In the genomic region with DNA sequence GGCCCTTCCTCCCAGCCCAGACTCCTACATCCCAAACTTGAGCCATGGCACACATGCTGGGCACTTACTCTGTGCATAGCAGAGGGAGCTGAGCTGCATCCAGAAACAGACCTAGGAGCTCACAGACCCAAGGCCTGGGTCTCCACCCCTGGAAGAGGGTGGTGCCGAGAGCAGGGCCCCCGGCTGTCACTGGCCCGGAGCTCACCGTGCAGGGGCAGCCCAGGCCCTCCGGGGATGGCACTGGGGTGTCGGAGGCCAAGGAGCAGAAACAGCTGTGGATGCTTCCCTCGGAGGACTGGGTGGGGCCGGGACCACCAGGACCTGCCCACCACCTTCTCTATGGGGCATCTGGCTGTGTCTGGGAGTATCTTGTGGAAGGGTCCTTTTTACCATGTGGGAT, we compare ENCODE assay signal across 14 cellular contexts. TPM values are rescaled to one million over a fixed set of nuclear protein-coding genes. Genes with fewer than 3 reads are reported as not detected.
DNase-seq lines count a peak whose midpoint lies in the region; ATAC-seq, FAIRE-seq and TF ChIP-seq lines count a peak whose summit lies in the region.
"Had no signal": no experiment of that assay in that cellular context is flagged by ENCODE, and none has a peak within 500 bp of the region (broad histone marks: within the 10 kb centered on the region; RNA-seq: fewer than 3 reads in every experiment).

No MANE protein-coding gene starts in this region.

- peak overlapping the region; percentile 87 for H3K27ac Mint-ChIP-seq in activated CD4-positive, alpha-beta memory T cell treated with anti-CD3 and anti-CD28 coated beads for 36 hours
- no peak overlapping the region for H3K27ac Mint-ChIP-seq in mesothelial cell of epicardium

- H3K36me3 Mint-ChIP-seq in activated CD4-positive, alpha-beta memory T cell treated with anti-CD3 and anti-CD28 coated beads for 36 hours = no peaks in the 10 kb centered on the region
- no peaks in the 10 kb centered on the region for H3K36me3 Mint-ChIP-seq in mesothelial cell of epicardium

- no peak overlapping the region for H2AFZ ChIP-seq in HepG2 (ENCODE audit: low read length)

- H3K4me3 Mint-ChIP-seq in activated CD4-positive, alpha-beta memory T cell treated with anti-CD3 and anti-CD28 coated beads for 36 hours = no peak overlapping the region
- H3K4me3 Mint-ChIP-seq in mesothelial cell of epicardium = no peak overlapping the region
- H3K4me3 Mint-ChIP-seq: central memory CD8-positive, alpha-beta T cell had no signal

- H3K9ac ChIP-seq in liver (ENCODE audit: low read depth in 1 of 2, low read length in 2 of 2) (peak overlapping the region in 1 of 2 donors; percentile 13), HepG2 (ENCODE audit: insufficient read depth, low read depth, low read length) (no peak overlapping the region), kidney (ENCODE audit: low read length in 2 of 2) (no peak overlapping the region)

- intact Hi-C loops in HepG2 (cut with micrococcal nuclease; ENCODE audit: unreplicated experiment) = no loop called here
- intact Hi-C loops in activated CD4-positive, alpha-beta memory T cell treated with anti-CD3 and anti-CD28 coated beads for 36 hours (cut with micrococcal nuclease) = no loop called here
- intact Hi-C loops in kidney (cut with DNase I) = no loop called here

- BruUV-seq in HepG2 (replicated peaks; lab: Mats Ljungman, UMichigan) = no TSS peak

- H3K27me3 Mint-ChIP-seq in activated CD4-positive, alpha-beta memory T cell treated with anti-CD3 and anti-CD28 coated beads for 36 hours = no peaks in the 10 kb centered on the region
- H3K27me3 Mint-ChIP-seq in mesothelial cell of epicardium (ENCODE audit: low read depth) = peaks cover 14% of the 10 kb centered on the region

- H3K4me1 Mint-ChIP-seq in activated CD4-positive, alpha-beta memory T cell treated with anti-CD3 and anti-CD28 coated beads for 36 hours (ENCODE audit: low read depth) = peaks cover 33% of the 10 kb centered on the region
- H3K4me1 Mint-ChIP-seq in mesothelial cell of epicardium = peaks cover 3% of the 10 kb centered on the region
- H3K4me1 Mint-ChIP-seq: central memory CD8-positive, alpha-beta T cell had no signal

- TF ChIP-seq RAD21 in liver (IDR thresholded peaks at IDR 0.05) (no peak), HepG2 (CRISPR knock-in tag; IDR thresholded peaks at IDR 0.05) (no peak)

- peak overlapping the region; percentile 24 to 59 for H3K27ac ChIP-seq in liver (ENCODE audit: low read depth in 1 of 2, low read length in 2 of 2)
- no peak overlapping the region for H3K27ac ChIP-seq in HepG2 (ENCODE audit: extremely low read length, insufficient read depth, low read length)
- no peak overlapping the region for H3K27ac ChIP-seq in kidney (ENCODE audit: low read depth in 2 of 2, low read length in 2 of 2)
- H3K27ac ChIP-seq in upper lobe of left lung = peak overlapping the region; percentile 80 to 85 (median 82)
- H3K27ac ChIP-seq: gastroesophageal sphincter, thyroid gland had no signal

- DNase-seq in HepG2 (ENCODE audit: low spot score) (no peak), kidney (peak; percentile 32), upper lobe of left lung (peak in 1 of 2 donors; percentile 19), mesothelial cell of epicardium (ENCODE audit: low spot score in 2 of 2, unreplicated experiment in 2 of 2) (no peak)
- no peak for DNase-seq in activated CD4-positive, alpha-beta memory T cell treated with anti-CD3 and anti-CD28 coated beads for 36 hours
- DNase-seq: effector CD4-positive, alpha-beta T cell; NCI-H1048; NCI-H510A; thyroid gland had no signal

- no peaks in the 10 kb centered on the region for H4K20me1 ChIP-seq in HepG2 (ENCODE audit: insufficient read depth, low read length)

- in situ Hi-C loops in HepG2 (cut with HindIII; ENCODE audit: extremely low pct_ligation_motif_present, low pct_unique_long_range_greater_than_20kb) = no loop called here

- no peaks in the 10 kb centered on the region for H3K79me2 ChIP-seq in HepG2 (ENCODE audit: insufficient read depth, low read length)

- H3K4me2 ChIP-seq in HepG2 (ENCODE audit: low read depth, low read length) = no peak overlapping the region

- H3K9me3 ChIP-seq in liver (ENCODE audit: control insufficient read depth in 4 of 4, low read length in 3 of 4) (no peaks in the 10 kb centered on the region), HepG2 (ENCODE audit: low read length) (no peaks in the 10 kb centered on the region), kidney (ENCODE audit: control insufficient read depth in 1 of 2, low read length in 2 of 2) (no peaks in the 10 kb centered on the region), upper lobe of left lung (no peaks in the 10 kb centered on the region)
- H3K9me3 ChIP-seq: gastroesophageal sphincter, thyroid gland had no signal

- H3K4me1 ChIP-seq in liver (ENCODE audit: control insufficient read depth in 4 of 4, insufficient read depth in 4 of 4, low read length in 3 of 4) (no peaks in the 10 kb centered on the region), HepG2 (ENCODE audit: insufficient read depth, low read length) (peaks cover 18% of the 10 kb centered on the region), kidney (ENCODE audit: control insufficient read depth in 1 of 2, insufficient read depth in 1 of 2, low read depth in 1 of 2, low read length in 2 of 2) (no peaks in the 10 kb centered on the region), upper lobe of left lung (peaks cover 0 to 10% (median 5%) of the 10 kb centered on the region in 4 donors)
- H3K4me1 ChIP-seq: gastroesophageal sphincter had no signal

- no peaks in the 10 kb centered on the region for H3K36me3 ChIP-seq in liver (ENCODE audit: control insufficient read depth in 4 of 4, insufficient read depth in 3 of 4, low read depth in 1 of 4, low read length in 3 of 4)
- no peaks in the 10 kb centered on the region for H3K36me3 ChIP-seq in HepG2 (replicated peaks in 1 of 2; ENCODE audit: control insufficient read depth in 1 of 2, insufficient read depth in 2 of 2, low read length in 2 of 2)
- H3K36me3 ChIP-seq in kidney (ENCODE audit: control insufficient read depth in 1 of 2, insufficient read depth in 2 of 2, low read length in 2 of 2) = no peaks in the 10 kb centered on the region
- no peaks in the 10 kb centered on the region for H3K36me3 ChIP-seq in upper lobe of left lung
- H3K36me3 ChIP-seq: gastroesophageal sphincter, thyroid gland had no signal

- 84% methylated on average over 8 of the region's 8 CpGs for WGBS in liver
- 23% methylated on average over 7 of the region's 8 CpGs for whole genome bisulfite sequencing in HepG2 (ENCODE audit: low lambda C conversion rate)
- 80 to 96% methylated on average over 1 to 7 of the region's 8 CpGs for WGBS in upper lobe of left lung, 2 donors

- no peaks in the 10 kb centered on the region for H3K27me3 ChIP-seq in liver (ENCODE audit: control insufficient read depth in 4 of 4, insufficient read depth in 4 of 4, low read length in 3 of 4)
- H3K27me3 ChIP-seq in HepG2 (ENCODE audit: control insufficient read depth in 1 of 2, insufficient read depth in 2 of 2, low read length in 2 of 2) = peaks cover 1 to 34% of the 10 kb centered on the region in 2 experiments
- no peaks in the 10 kb centered on the region for H3K27me3 ChIP-seq in upper lobe of left lung
- H3K27me3 ChIP-seq: thyroid gland had no signal

- CTCF ChIA-PET in HepG2 (lab: Yijun Ruan, JAX; ENCODE audit: low intra/inter-chr PET ratio, low total read pairs) = no interaction called here
- CTCF ChIA-PET in activated CD4-positive, alpha-beta memory T cell treated with anti-CD3 and anti-CD28 coated beads for 36 hours (lab: Charles Lee) = interaction anchor here (2.0 to 6.9 kb wide), 2 partner anchors 25 to 83 kb away, joined by 5 to 45 read pairs; no protein-coding TSS in a partner anchor

- no peaks in the 10 kb centered on the region for H3K9me3 Mint-ChIP-seq in activated CD4-positive, alpha-beta memory T cell treated with anti-CD3 and anti-CD28 coated beads for 36 hours
- H3K9me3 Mint-ChIP-seq in mesothelial cell of epicardium = no peaks in the 10 kb centered on the region
- H3K9me3 Mint-ChIP-seq: central memory CD8-positive, alpha-beta T cell had no signal

- TF ChIP-seq EP300 in HepG2 (IDR thresholded peaks at IDR 0.05; ENCODE audit: low read depth in 2 of 2, low read length in 2 of 2) = no peak
- no peak for TF ChIP-seq EP300 in HepG2 (CRISPR knock-in tag; IDR thresholded peaks at IDR 0.05; ENCODE audit: borderline replicate concordance)
- TF ChIP-seq EP300 in upper lobe of left lung (IDR thresholded peaks at IDR 0.05) = no peak

- FAIRE-seq in HepG2 (lab: Jason Lieb, UNC) (no peak), kidney (lab: Jason Lieb, UNC) (no peak)

- H3K4me3 ChIP-seq in liver (ENCODE audit: low read depth in 1 of 3, low read length in 3 of 3) (no peak overlapping the region), HepG2 (replicated peaks in 1 of 3; ENCODE audit: insufficient read depth in 1 of 3, low read depth in 2 of 3, low read length in 3 of 3) (no peak overlapping the region), kidney (ENCODE audit: low read length in 2 of 2) (no peak overlapping the region), upper lobe of left lung (peak overlapping the region in 1 of 4 donors; percentile 17)
- H3K4me3 ChIP-seq: gastroesophageal sphincter, thyroid gland had no signal

- POLR2A ChIA-PET in HepG2 (lab: Yijun Ruan, JAX) = no interaction called here
- POLR2A ChIA-PET in activated CD4-positive, alpha-beta memory T cell treated with anti-CD3 and anti-CD28 coated beads for 36 hours (lab: Charles Lee) = interaction anchor here (2.2 to 2.6 kb wide), 3 partner anchors 11 to 79 kb away, joined by 6 to 27 read pairs (median 13); no protein-coding TSS in a partner anchor

- TF ChIP-seq CTCF in liver (IDR thresholded peaks at IDR 0.05; ENCODE audit: low read depth, low read length, missing input control) (no peak), HepG2 (CRISPR knock-in tag; IDR thresholded peaks at IDR 0.05) (no peak), kidney (IDR thresholded peaks at IDR 0.05; ENCODE audit: borderline replicate concordance, extremely low read depth, insufficient read depth) (no peak), upper lobe of left lung (IDR thresholded peaks at IDR 0.05) (no peak), mesothelial cell of epicardium (IDR thresholded peaks at IDR 0.05; ENCODE audit: unreplicated experiment) (no peak)

- no peak for TF ChIP-seq POLR2A in HepG2 (IDR thresholded peaks at IDR 0.05; ENCODE audit: insufficient read depth in 1 of 2, low read depth in 2 of 2, low read length in 2 of 2)
- no peak for TF ChIP-seq POLR2A in upper lobe of left lung (IDR thresholded peaks at IDR 0.05)

- ATAC-seq in HepG2 = no peak
- no peak for ATAC-seq in upper lobe of left lung (ENCODE audit: low FRiP score in 2 of 2)
- no peak for ATAC-seq in HG03432 (IDR thresholded peaks at IDR 0.05; ENCODE audit: unreplicated experiment)
- ATAC-seq: gastroesophageal sphincter, right cardiac atrium had no signal

RNA-seq across cellular contexts. Expression of a gene that starts 4.3 kb away (rescaled TPM):
- 1 to 10 TPM; 8.4 to 8.7 TPM for total RNA-seq in liver
- polyA plus RNA-seq in liver = under 1 TPM; 0.26 to 0.77 TPM
- not detected in 2 replicates for total RNA-seq in HepG2 (2016; rRNA removed; fragmentation: Illumina TruSeq; extraction: Trizol)
- total RNA-seq in HepG2 (2016; cell fraction: cytosol; rRNA removed; fragmentation: Illumina TruSeq; extraction: Trizol; ENCODE audit: low read depth) = not detected in 2 replicates
- not detected in 2 replicates for total RNA-seq in HepG2 (2016; cell fraction: insoluble cytoplasmic fraction; rRNA removed; fragmentation: Illumina TruSeq; extraction: Trizol)
- total RNA-seq in HepG2 (2016; cell fraction: membrane; rRNA removed; fragmentation: Illumina TruSeq; extraction: Trizol) = not detected in 2 replicates
- not detected in 2 replicates for total RNA-seq in HepG2 (2016; cell fraction: nucleus; rRNA removed; fragmentation: Illumina TruSeq; extraction: Trizol)
- not detected in 2 replicates for polyA plus RNA-seq in HepG2 (2011; rRNA removed)
- not detected in 2 replicates for polyA plus RNA-seq in HepG2 (2011; cell fraction: cytosol; rRNA removed)
- not detected in 2 replicates for polyA plus RNA-seq in HepG2 (2011; cell fraction: nucleus; rRNA removed)
- not detected in 2 replicates for polyA plus RNA-seq in HepG2 (2012)
- not detected in 2 replicates for polyA plus RNA-seq in HepG2 (2016; cell fraction: cytosol; fragmentation: Illumina TruSeq; extraction: Trizol; ENCODE audit: low read depth)
- not detected in 2 replicates for polyA plus RNA-seq in HepG2 (2016; cell fraction: insoluble cytoplasmic fraction; fragmentation: Illumina TruSeq; extraction: Trizol; ENCODE audit: low read depth)
- polyA plus RNA-seq in HepG2 (2016; cell fraction: membrane; fragmentation: Illumina TruSeq; extraction: Trizol; ENCODE audit: low read depth) = not detected in 2 replicates
- polyA plus RNA-seq in HepG2 (2016; cell fraction: nucleus; fragmentation: Illumina TruSeq; extraction: Trizol; ENCODE audit: insufficient read depth, low read depth) = not detected in 2 replicates
- polyA minus RNA-seq in HepG2 (2011; rRNA and poly(A)+ RNA removed; ENCODE audit: low replicate concordance) = not detected in 2 replicates
- polyA minus RNA-seq in HepG2 (2011; cell fraction: cytosol; rRNA and poly(A)+ RNA removed) = not detected in 2 replicates
- polyA minus RNA-seq in HepG2 (2011; cell fraction: nucleus; rRNA and poly(A)+ RNA removed) = not detected in 2 replicates
- total RNA-seq in activated CD4-positive, alpha-beta memory T cell treated with anti-CD3 and anti-CD28 coated beads for 36 hours = under 1 TPM in 1 of 2 experiments, not detected in 1; 0.17 TPM
- 1.2 TPM for total RNA-seq in kidney
- not detected for polyA plus RNA-seq in kidney (ENCODE audit: insufficient read depth, low read depth, low replicate concordance)
- 10 to 100 TPM in 3 of 6 donors, 1 to 10 TPM in 3; 3.0 to 27.3 (median 8.3) TPM for total RNA-seq in upper lobe of left lung
- not detected in 3 replicates for total RNA-seq in mesothelial cell of epicardium

RNA-seq across cellular contexts. Expression of a gene that starts 29.1 kb away (rescaled TPM):
- total RNA-seq in liver (1 to 10 TPM in 1 of 2 donors, under 1 TPM in 1; 0.08 to 6.0 TPM), HepG2 (2016; rRNA removed; fragmentation: Illumina TruSeq; extraction: Trizol) (8.8 and 13.9 TPM in 2 replicates), kidney (2.7 TPM), upper lobe of left lung (1 to 10 TPM in 3 of 6 donors, under 1 TPM in 1, not detected in 2; 0.89 to 5.8 (median 1.5) TPM), mesothelial cell of epicardium (4.3 to 5.1 TPM (median 4.9 TPM) in 3 replicates)
- polyA plus RNA-seq in liver (1 to 10 TPM in 1 of 2 donors, under 1 TPM in 1; 0.61 to 1.2 TPM), HepG2 (2011; rRNA removed) (4.3 and 6.7 TPM in 2 replicates), kidney (ENCODE audit: insufficient read depth, low read depth, low replicate concordance) (1.0 TPM)
- total RNA-seq in HepG2 (2016; cell fraction: cytosol; rRNA removed; fragmentation: Illumina TruSeq; extraction: Trizol; ENCODE audit: low read depth) = 1.5 and 2.7 TPM in 2 replicates
- total RNA-seq in HepG2 (2016; cell fraction: insoluble cytoplasmic fraction; rRNA removed; fragmentation: Illumina TruSeq; extraction: Trizol) = 8.7 and 13.4 TPM in 2 replicates
- 3.5 and 3.8 TPM in 2 replicates for total RNA-seq in HepG2 (2016; cell fraction: membrane; rRNA removed; fragmentation: Illumina TruSeq; extraction: Trizol)
- total RNA-seq in HepG2 (2016; cell fraction: nucleus; rRNA removed; fragmentation: Illumina TruSeq; extraction: Trizol) = 4.5 and 4.8 TPM in 2 replicates
- 7.1 and 9.4 TPM in 2 replicates for polyA plus RNA-seq in HepG2 (2011; cell fraction: cytosol; rRNA removed)
- 2.7 and 3.5 TPM in 2 replicates for polyA plus RNA-seq in HepG2 (2011; cell fraction: nucleus; rRNA removed)
- polyA plus RNA-seq in HepG2 (2012) = 2.1 and 7.1 TPM in 2 replicates
- polyA plus RNA-seq in HepG2 (2016; cell fraction: cytosol; fragmentation: Illumina TruSeq; extraction: Trizol; ENCODE audit: low read depth) = 3.0 and 3.6 TPM in 2 replicates
- polyA plus RNA-seq in HepG2 (2016; cell fraction: insoluble cytoplasmic fraction; fragmentation: Illumina TruSeq; extraction: Trizol; ENCODE audit: low read depth) = 20.9 and 21.9 TPM in 2 replicates
- 3.2 and 4.1 TPM in 2 replicates for polyA plus RNA-seq in HepG2 (2016; cell fraction: membrane; fragmentation: Illumina TruSeq; extraction: Trizol; ENCODE audit: low read depth)
- 9.6 and 11.7 TPM in 2 replicates for polyA plus RNA-seq in HepG2 (2016; cell fraction: nucleus; fragmentation: Illumina TruSeq; extraction: Trizol; ENCODE audit: insufficient read depth, low read depth)
- 9.8 and 29.9 TPM in 2 replicates for polyA minus RNA-seq in HepG2 (2011; rRNA and poly(A)+ RNA removed; ENCODE audit: low replicate concordance)
- 3.8 and 5.0 TPM in 2 replicates for polyA minus RNA-seq in HepG2 (2011; cell fraction: cytosol; rRNA and poly(A)+ RNA removed)
- polyA minus RNA-seq in HepG2 (2011; cell fraction: nucleus; rRNA and poly(A)+ RNA removed) = 1.2 and 1.6 TPM in 2 replicates
- 10 to 100 TPM; 43.9 to 44.3 TPM for total RNA-seq in activated CD4-positive, alpha-beta memory T cell treated with anti-CD3 and anti-CD28 coated beads for 36 hours
- total RNA-seq: gastroesophageal sphincter had no signal

Comparison
In these comparisons a context has a peak if more than half of its experiments do, and no peak if none do; other contexts are left out.
1. H3K27ac ChIP-seq: peak in liver (2 of 2) and upper lobe of left lung (4 of 4); none in HepG2 (single experiment) and kidney (0 of 2).